In genomic region chr7:86295526-86295925, GRCh38 we compare ENCODE assay signal across 25 cellular contexts.
"Had no signal": no experiment of that assay in that cellular context is flagged by ENCODE, and none has a peak within 500 bp of the region (broad histone marks: within the 10 kb centered on the region; RNA-seq: fewer than 3 reads in every experiment).

No MANE protein-coding gene starts in this region.

- H3K4me3 ChIP-seq: dorsolateral prefrontal cortex, gastrocnemius medialis, left lung, mucosa of descending colon, neural progenitor cell, prostate gland, right atrium auricular region, testis, tibial artery had no signal

- H3K27me3 ChIP-seq: dorsolateral prefrontal cortex, gastrocnemius medialis, left lung, neural progenitor cell, right atrium auricular region, testis, tibial artery had no signal

- H3K36me3 ChIP-seq: gastrocnemius medialis, left lung, neural progenitor cell, prostate gland, right atrium auricular region, tibial artery had no signal

- H3K9me3 ChIP-seq: gastrocnemius medialis, left lung, mucosa of descending colon, prostate gland, right atrium auricular region, testis, tibial artery had no signal

- H3K4me2 ChIP-seq: neural progenitor cell had no signal

- H2AFZ ChIP-seq: neural progenitor cell had no signal

- ATAC-seq: esophagus mucosa; gastrocnemius medialis; left lung; mucosa of descending colon; natural killer cell treated with Interleukin-12 subunit alpha and Interleukin-12 subunit beta and Interleukin-15 and Interleukin-18, amount 100 ng/mL, for 72 hours; sciatic nerve; stimulated activated memory B cell treated with anti-CD40 and anti-IgM and Interleukin-4, amounts not matched to agents 10 μg/mL and 1 μg/mL and 100 μg/mL, for 72 hours; stimulated activated naive CD8-positive, alpha-beta T cell treated with anti-CD3 and anti-CD28 coated beads, Interleukin-15, Interleukin-2, amounts not matched to agents 100 U/mL and 50 U/mL, for 24 hours had no signal

- DNase-seq: dorsolateral prefrontal cortex; effector CD4-positive, alpha-beta T cell; foreskin fibroblast; gastrocnemius medialis; head of caudate nucleus; kidney; left lung; mesenchymal stem cell; mucosa of descending colon; naive B cell; stimulated activated CD4-positive, alpha-beta T cell treated with anti-CD3 and anti-CD28 coated beads, Interleukin-2, amount 100 ng/mL, for 24 hours; stimulated activated CD4-positive, alpha-beta T cell treated with anti-CD3 and anti-CD28 coated beads, Interleukin-4, amount 100 ng/mL, for 4 hours; stimulated activated naive CD8-positive, alpha-beta T cell treated with anti-CD3 and anti-CD28 coated beads, Interleukin-15, Interleukin-2, amounts not matched to agents 100 U/mL and 50 U/mL, for 24 hours; substantia nigra; testis; tibial artery had no signal

- H3K27ac ChIP-seq: dorsolateral prefrontal cortex, epithelial cell of prostate, gastrocnemius medialis, left lung, neural progenitor cell, prostate gland, right atrium auricular region, testis, tibial artery had no signal

- H3K4me1 ChIP-seq: gastrocnemius medialis, left lung, neural progenitor cell, prostate gland, right atrium auricular region, testis, tibial artery had no signal

- FAIRE-seq: colon, kidney had no signal
